ENCODE assay signal across 15 cellular contexts in the genomic region with DNA sequence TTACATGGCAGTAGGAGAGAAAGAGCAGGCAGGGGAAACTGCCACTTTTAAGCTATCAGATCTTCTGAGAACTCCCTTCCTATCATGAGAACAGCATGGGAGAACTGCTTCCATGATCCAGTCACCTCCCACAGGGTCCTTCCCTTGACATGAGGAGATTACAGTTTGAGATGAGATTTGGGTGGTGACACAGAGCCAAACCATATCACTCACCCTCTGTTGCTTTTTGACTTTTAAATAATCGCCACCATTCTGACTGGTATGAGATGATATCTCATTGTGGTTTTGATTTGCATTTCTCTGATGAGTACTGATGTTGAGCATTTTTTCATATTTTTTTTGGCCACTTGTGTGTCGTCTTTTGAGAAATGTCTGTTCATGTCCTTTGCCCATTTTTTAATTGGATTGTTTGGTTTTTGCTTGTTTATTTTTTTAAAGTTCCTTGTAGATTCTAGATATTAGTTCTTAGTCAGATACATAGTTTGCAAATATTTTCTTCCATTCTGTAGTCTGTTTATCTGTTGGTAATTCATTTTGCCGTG.
"Had no signal": no experiment of that assay in that cellular context is flagged by ENCODE, and none has a peak within 500 bp of the region (broad histone marks: within the 10 kb centered on the region; RNA-seq: fewer than 3 reads in every experiment).

No MANE protein-coding gene starts in this region.

- ATAC-seq: left cardiac atrium, lower lobe of right lung, pancreas had no signal

- H3K4me3 Mint-ChIP-seq: activated naive CD4-positive, alpha-beta T cell treated with anti-CD3 and anti-CD28 coated beads for 36 hours; activated T-helper 1 cell treated with anti-CD3 and anti-CD28 coated beads, Interleukin-12 subunit alpha, Interleukin-12 subunit beta, Interleukin-2, Interleukin-4 antibody, amounts not matched to agents 30 ng/mL and 10 ng/mL and 1 ng/mL, durations not matched to agents 14 hours and 24 hours and 36 hours; endodermal cell; mesothelial cell of epicardium had no signal

- FAIRE-seq: pancreas, urothelium cell line had no signal

- H3K27ac Mint-ChIP-seq: activated naive CD4-positive, alpha-beta T cell treated with anti-CD3 and anti-CD28 coated beads for 36 hours; activated T-helper 1 cell treated with anti-CD3 and anti-CD28 coated beads, Interleukin-12 subunit alpha, Interleukin-12 subunit beta, Interleukin-2, Interleukin-4 antibody, amounts not matched to agents 30 ng/mL and 10 ng/mL and 1 ng/mL, durations not matched to agents 14 hours and 24 hours and 36 hours; endodermal cell; mesothelial cell of epicardium had no signal

- H3K4me1 Mint-ChIP-seq: mesothelial cell of epicardium had no signal

- H3K9me3 ChIP-seq: lower lobe of right lung, pancreas, thyroid gland had no signal

- H3K9me3 Mint-ChIP-seq: activated naive CD4-positive, alpha-beta T cell treated with anti-CD3 and anti-CD28 coated beads for 36 hours; activated T-helper 1 cell treated with anti-CD3 and anti-CD28 coated beads, Interleukin-12 subunit alpha, Interleukin-12 subunit beta, Interleukin-2, Interleukin-4 antibody, amounts not matched to agents 30 ng/mL and 10 ng/mL and 1 ng/mL, durations not matched to agents 14 hours and 24 hours and 36 hours had no signal

- DNase-seq: activated CD4-positive, alpha-beta T cell treated with anti-CD3 and anti-CD28 coated beads, Interleukin-2, amount 50 U/mL, for 1 hour; activated naive CD4-positive, alpha-beta T cell treated with anti-CD3 and anti-CD28 coated beads for 36 hours; amniotic stem cell; endodermal cell; hippocampal formation; left cardiac atrium; lower lobe of right lung; pancreas; stimulated activated CD4-positive, alpha-beta T cell treated with anti-CD3 and anti-CD28 coated beads, Interleukin-4, amount 100 ng/mL, for 24 hours; SW 1271; T-helper 9 cell; thyroid gland had no signal
